In genomic region chr1:36088265-36088576, GRCh38 we compare ENCODE assay signal across 9 cellular contexts. TPM values are rescaled to one million over a fixed set of nuclear protein-coding genes. Genes with fewer than 3 reads are reported as not detected.
A peak's percentile ranks its signal among the peaks of the same experiment; 100 is the strongest.
DNase-seq lines count a peak whose midpoint lies in the region; ATAC-seq and TF ChIP-seq lines count a peak whose summit lies in the region.
"Had no signal": no experiment of that assay in that cellular context is flagged by ENCODE, and none has a peak within 500 bp of the region (broad histone marks: within the 10 kb centered on the region; RNA-seq: fewer than 3 reads in every experiment).

No MANE protein-coding gene starts in this region.

- peaks cover 23% of the 10 kb centered on the region for H3K36me3 ChIP-seq in HUES6 (ENCODE audit: control insufficient read depth, insufficient read depth, low read length)

- POLR2A ChIA-PET in CD4-positive, alpha-beta T cell (lab: Charles Lee): interaction anchor here (1.4 to 1.6 kb wide), 2 partner anchors 72 to 157 kb away, joined by 4 to 5 read pairs; partner anchors contain the start of gene AGO3

- peaks cover 7% of the 10 kb centered on the region for H3K4me1 ChIP-seq in HUES6 (ENCODE audit: control insufficient read depth, insufficient read depth, low read length)

- DNase-seq in CD4-positive, alpha-beta T cell: no peak
- DNase-seq in choroid plexus epithelial cell (ENCODE audit: low read depth) (no peak), natural killer cell (no peak), occipital lobe (lab: John Stamatoyannopoulos, UW) (no peak), midbrain (lab: John Stamatoyannopoulos, UW) (no peak), NCI-H2081 (lab: John Stamatoyannopoulos, UW) (no peak)

- H3K9ac ChIP-seq in HUES6 (ENCODE audit: low read length): peak overlapping the region; percentile 32

- no peak for TF ChIP-seq CTCF in CD4-positive, alpha-beta T cell (IDR thresholded peaks at IDR 0.05)
- no peak for TF ChIP-seq CTCF in choroid plexus epithelial cell (conservative IDR thresholded peaks at IDR 0.05; ENCODE audit: low read depth, low read length)
- TF ChIP-seq CTCF in natural killer cell (IDR thresholded peaks at IDR 0.05): no peak

- peaks cover 33% of the 10 kb centered on the region for H3K36me3 Mint-ChIP-seq in CD4-positive, alpha-beta T cell (ENCODE audit: low read depth)
- no peaks in the 10 kb centered on the region for H3K36me3 Mint-ChIP-seq in natural killer cell

- H3K4me1 Mint-ChIP-seq in CD4-positive, alpha-beta T cell (ENCODE audit: low read depth): peaks cover 23% of the 10 kb centered on the region
- H3K4me1 Mint-ChIP-seq in natural killer cell: peaks cover 17 to 19% of the 10 kb centered on the region in 2 donors

- H3K27ac ChIP-seq in CD4-positive, alpha-beta T cell (ENCODE audit: low read depth, low read length): no peak overlapping the region
- no peak overlapping the region for H3K27ac ChIP-seq in HUES6 (ENCODE audit: low read depth, low read length)

- H3K9me3 ChIP-seq in CD4-positive, alpha-beta T cell (ENCODE audit: control insufficient read depth, low read length): no peaks in the 10 kb centered on the region
- no peaks in the 10 kb centered on the region for H3K9me3 ChIP-seq in HUES6 (ENCODE audit: control insufficient read depth, insufficient read depth, low read depth, low read length)

- ATAC-seq in CD4-positive, alpha-beta T cell (ENCODE audit: poor library complexity): peak; percentile 16
- peak in 1 of 3 donors; percentile 5 for ATAC-seq in natural killer cell
- ATAC-seq in HG03025 (IDR thresholded peaks at IDR 0.05; ENCODE audit: low FRiP score, unreplicated experiment): no peak

- peak overlapping the region; percentile 93 for H3K4me3 ChIP-seq in HUES6 (ENCODE audit: low read depth, low read length)
- H3K4me3 ChIP-seq in choroid plexus epithelial cell (ENCODE audit: low read depth, low read length): peak overlapping the region; percentile 95

- no peaks in the 10 kb centered on the region for H3K9me3 Mint-ChIP-seq in CD4-positive, alpha-beta T cell
- no peaks in the 10 kb centered on the region for H3K9me3 Mint-ChIP-seq in natural killer cell

- peaks cover 25% of the 10 kb centered on the region for H3K27me3 Mint-ChIP-seq in CD4-positive, alpha-beta T cell
- H3K27me3 Mint-ChIP-seq in natural killer cell (ENCODE audit: low read depth in 2 of 2): peaks cover 0 to 3% of the 10 kb centered on the region in 2 donors

- peaks cover 20% of the 10 kb centered on the region for H3K27me3 ChIP-seq in CD4-positive, alpha-beta T cell (ENCODE audit: control insufficient read depth, insufficient read depth, low read length)
- H3K27me3 ChIP-seq in HUES6 (ENCODE audit: control insufficient read depth, insufficient read depth, low read length): peaks cover 10% of the 10 kb centered on the region; the same call in 1 of the 2 replicates

- H3K4me3 Mint-ChIP-seq in CD4-positive, alpha-beta T cell: peak overlapping the region; percentile 93
- H3K4me3 Mint-ChIP-seq in natural killer cell: peak overlapping the region; percentile 91

- CTCF ChIA-PET in CD4-positive, alpha-beta T cell (lab: Charles Lee): interaction anchor here (0.6 kb wide), 1 partner anchor 62 kb away, joined by 3 read pairs; no protein-coding TSS in a partner anchor

- intact Hi-C loops in CD4-positive, alpha-beta T cell (cut with DNase I, micrococcal nuclease): loop anchor here in 1 of 2 experiments (1.0 to 10.0 kb wide), 7 partner anchors 61 to 1774 kb away; partner anchors contain the start of genes AGO1, STK40, THRAP3 and TRAPPC3
- intact Hi-C loops in natural killer cell (cut with micrococcal nuclease): loop anchor here (2.0 kb wide), 1 partner anchor 61 kb away; the partner anchor contains the start of gene TRAPPC3

- peak overlapping the region; percentile 86 for H3K27ac Mint-ChIP-seq in CD4-positive, alpha-beta T cell
- H3K27ac Mint-ChIP-seq in natural killer cell: peak overlapping the region; percentile 82 to 94

RNA-seq across cellular contexts. Expression of gene ADPRS, which starts 0.5 kb away (rescaled TPM):
- 10 to 100 TPM; 22.6 to 24.6 TPM for total RNA-seq in CD4-positive, alpha-beta T cell
- 10 to 100 TPM in 2 of 3 donors, 1 to 10 TPM in 1; 9.6 to 15.9 (median 12.4) TPM for total RNA-seq in natural killer cell
- 19.5 TPM for total RNA-seq in occipital lobe

RNA-seq across cellular contexts. Expression of gene TEKT2, which starts 4.3 kb away (rescaled TPM):
- under 1 TPM; 0.22 to 0.33 TPM for total RNA-seq in CD4-positive, alpha-beta T cell
- under 1 TPM in 2 of 3 donors, not detected in 1; 0.24 to 0.35 TPM for total RNA-seq in natural killer cell
- total RNA-seq in occipital lobe: 9.2 TPM
- total RNA-seq: myocyte had no signal

RNA-seq across cellular contexts. Expression of gene COL8A2, which starts 36.8 kb away (rescaled TPM):
- under 1 TPM; 0.05 to 0.06 TPM for total RNA-seq in CD4-positive, alpha-beta T cell
- total RNA-seq in natural killer cell: under 1 TPM; 0.09 to 0.20 (median 0.14) TPM
- 1.1 TPM for total RNA-seq in occipital lobe
